Comparison of ENCODE assay signal across 10 cellular contexts in the genomic region with DNA sequence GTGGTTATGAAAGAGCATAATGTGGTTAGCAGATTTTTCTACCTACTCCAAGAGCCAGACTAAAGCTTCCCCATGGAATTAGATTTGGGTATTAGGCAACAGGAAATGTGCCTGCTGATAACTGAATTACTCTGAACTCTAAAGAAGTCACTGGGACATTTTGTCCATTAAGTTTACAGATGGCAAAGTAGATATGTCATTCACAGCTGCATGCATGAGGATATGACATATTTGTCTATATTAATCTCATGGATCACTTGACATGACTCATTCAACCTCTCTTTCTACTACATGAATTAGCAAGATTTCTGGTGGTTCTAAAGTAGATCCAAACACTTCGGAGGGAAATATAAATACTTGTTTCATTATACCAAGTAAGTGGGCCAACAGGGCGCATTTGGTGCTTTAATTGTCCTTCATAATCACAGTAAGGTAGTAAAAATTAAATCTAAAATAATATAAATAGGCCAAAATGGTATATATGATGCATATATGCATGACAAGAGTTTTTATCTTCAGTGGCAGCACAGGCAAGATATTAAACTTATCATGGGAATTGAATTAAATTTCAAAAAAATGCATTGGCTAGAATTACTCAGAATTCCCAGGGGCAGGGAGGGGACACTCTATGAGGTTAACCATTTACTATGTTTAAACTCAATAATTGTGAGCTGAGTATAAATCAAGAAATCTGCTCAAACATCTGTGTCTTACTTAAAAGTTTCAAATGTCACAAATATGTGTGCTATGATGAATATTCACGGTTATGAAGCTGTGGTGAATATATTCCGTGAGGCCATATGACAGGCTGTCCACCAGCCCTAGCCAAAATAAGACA.
A peak's percentile ranks its signal among the peaks of the same experiment; 100 is the strongest.
DNase-seq lines count a peak whose midpoint lies in the region; ATAC-seq, FAIRE-seq and TF ChIP-seq lines count a peak whose summit lies in the region.
"Had no signal": no experiment of that assay in that cellular context is flagged by ENCODE, and none has a peak within 500 bp of the region (broad histone marks: within the 10 kb centered on the region; RNA-seq: fewer than 3 reads in every experiment).

No MANE protein-coding gene starts in this region.

- H3K27me3 ChIP-seq in body of pancreas: no peaks in the 10 kb centered on the region

- no peak overlapping the region for H3K4me3 ChIP-seq in body of pancreas

- POLR2A ChIA-PET in activated CD8-positive, alpha-beta T cell treated with anti-CD3 and anti-CD28 coated beads, Interleukin-2, amount 10 ng/mL, durations not matched to agents 7 days and 5 days (lab: Charles Lee): no interaction called here

- H3K36me3 ChIP-seq in body of pancreas (replicated peaks in 1 of 2; ENCODE audit: insufficient read depth in 1 of 2, low read depth in 2 of 2): no peaks in the 10 kb centered on the region

- H3K4me1 ChIP-seq in body of pancreas: no peaks in the 10 kb centered on the region

- H3K4me3 Mint-ChIP-seq in activated CD8-positive, alpha-beta T cell treated with anti-CD3 and anti-CD28 coated beads, Interleukin-2, amount 10 ng/mL, durations not matched to agents 7 days and 5 days: no peak overlapping the region

- H3K4me1 Mint-ChIP-seq in activated CD8-positive, alpha-beta T cell treated with anti-CD3 and anti-CD28 coated beads, Interleukin-2, amount 10 ng/mL, durations not matched to agents 7 days and 5 days (ENCODE audit: low read depth): no peaks in the 10 kb centered on the region

- H3K27me3 Mint-ChIP-seq in activated CD8-positive, alpha-beta T cell treated with anti-CD3 and anti-CD28 coated beads, Interleukin-2, amount 10 ng/mL, durations not matched to agents 7 days and 5 days (ENCODE audit: low read depth): peaks cover 4% of the 10 kb centered on the region

- intact Hi-C loops in body of pancreas (cut with DNase I) (no loop called here), posterior vena cava (cut with DNase I) (no loop called here)

- H3K36me3 Mint-ChIP-seq in activated CD8-positive, alpha-beta T cell treated with anti-CD3 and anti-CD28 coated beads, Interleukin-2, amount 10 ng/mL, durations not matched to agents 7 days and 5 days (ENCODE audit: low read depth): no peaks in the 10 kb centered on the region

- DNase-seq in AG08396 (ENCODE audit: low spot score) (peak; percentile 12), MV-4-11 (lab: John Stamatoyannopoulos, UW) (peak; percentile 9), body of pancreas (no peak), left kidney (ENCODE audit: low read depth, low spot score) (peak; percentile 33), posterior vena cava (ENCODE audit: low spot score) (no peak), frontal cortex (ENCODE audit: low spot score in 2 of 2) (no peak)
- no peak for DNase-seq in activated CD8-positive, alpha-beta T cell treated with anti-CD3 and anti-CD28 coated beads, Interleukin-2, amount 10 ng/mL, durations not matched to agents 7 days and 5 days
- DNase-seq: activated CD8-positive, alpha-beta memory T cell treated with anti-CD3 and anti-CD28 coated beads, Interleukin-2, amount 50 U/mL, for 48 hours; NCI-H1417 treated with DMSO at 0.1 percent for 48 hours had no signal

- no peak overlapping the region for H3K27ac Mint-ChIP-seq in activated CD8-positive, alpha-beta T cell treated with anti-CD3 and anti-CD28 coated beads, Interleukin-2, amount 10 ng/mL, durations not matched to agents 7 days and 5 days

- no peak overlapping the region for H3K27ac ChIP-seq in body of pancreas

- no peak for FAIRE-seq in frontal cortex (lab: Jason Lieb, UNC)

- H3K9me3 ChIP-seq in body of pancreas: no peaks in the 10 kb centered on the region

- TF ChIP-seq POLR2A in body of pancreas (IDR thresholded peaks at IDR 0.05): no peak

- CTCF ChIA-PET in activated CD8-positive, alpha-beta T cell treated with anti-CD3 and anti-CD28 coated beads, Interleukin-2, amount 10 ng/mL, durations not matched to agents 7 days and 5 days (lab: Charles Lee): interaction anchor here (0.6 kb wide), 1 partner anchor 709 kb away, joined by 3 read pairs; no protein-coding TSS in a partner anchor

- H3K9me3 Mint-ChIP-seq in activated CD8-positive, alpha-beta T cell treated with anti-CD3 and anti-CD28 coated beads, Interleukin-2, amount 10 ng/mL, durations not matched to agents 7 days and 5 days (ENCODE audit: insufficient read depth): no peaks in the 10 kb centered on the region

- 71 to 86% methylated on average over 4 of the region's 4 CpGs for WGBS in body of pancreas, 2 donors

- ATAC-seq in body of pancreas: peak; percentile 59
- no peak for ATAC-seq in GM18870 (IDR thresholded peaks at IDR 0.05; ENCODE audit: unreplicated experiment)
- no peak for ATAC-seq in activated CD8-positive, alpha-beta T cell treated with anti-CD3 and anti-CD28 coated beads, Interleukin-2, amount 10 ng/mL, durations not matched to agents 7 days and 5 days

- TF ChIP-seq CTCF in body of pancreas (IDR thresholded peaks at IDR 0.05): no peak

Comparison
In these comparisons a context has a peak if more than half of its experiments do, and no peak if none do; other contexts are left out.
1. DNase-seq: peak in AG08396 (single experiment), MV-4-11 (single experiment) and left kidney (single experiment); none in body of pancreas (0 of 4), posterior vena cava (single experiment), activated CD8-positive, alpha-beta T cell treated with anti-CD3 and anti-CD28 coated beads, Interleukin-2, amount 10 ng/mL, durations not matched to agents 7 days and 5 days (single experiment) and frontal cortex (0 of 2).